In genomic region chr1:120176092-120176855, GRCh38 we compare ENCODE assay signal across 1 cellular context.
A peak's percentile ranks its signal among the peaks of the same experiment; 100 is the strongest.
TF ChIP-seq lines count a peak whose summit lies in the region.

SEC22B (minus strand) TSS chr1:120176520; CDS start chr1:120176381, 139 bp downstream.

TF ChIP-seq in H1, 55 proteins besides CTCF, POLR2A, EP300 and RAD21 (continued from another document):
- TF ChIP-seq ASH2L (IDR thresholded peaks at IDR 0.05; ENCODE audit: low read length) (peak; percentile 97), TEAD4 (IDR thresholded peaks at IDR 0.05; ENCODE audit: low read depth, low read length) (0 out of 2 replicates have a peak, but pooled peaks have one; percentile 10), MAFK (IDR thresholded peaks at IDR 0.05; ENCODE audit: low read depth, low read length) (no peak), SRF (IDR thresholded peaks at IDR 0.05; ENCODE audit: low read depth, low read length) (peak; percentile 51; the same call in 1 of the 2 replicates), KDM5A (IDR thresholded peaks at IDR 0.05; ENCODE audit: low read length) (peak; percentile 70), POU5F1 (IDR thresholded peaks at IDR 0.05; ENCODE audit: low read depth, low read length) (no peak), JUND (IDR thresholded peaks at IDR 0.05; ENCODE audit: low read length) (0 out of 2 replicates have a peak, but pooled peaks have one; percentile 38), SIRT6 (IDR thresholded peaks at IDR 0.05; ENCODE audit: low read length) (no peak), TCF12 (IDR thresholded peaks at IDR 0.05; ENCODE audit: low read depth, low read length) (peak; percentile 80; the same call in 1 of the 2 replicates), PHF8 (conservative IDR thresholded peaks at IDR 0.05; ENCODE audit: low read depth, low read length) (peak; percentile 78), KDM1A (IDR thresholded peaks at IDR 0.05; ENCODE audit: borderline replicate concordance, low read length) (no peak), TAF1 (IDR thresholded peaks at IDR 0.05; ENCODE audit: low read depth, low read length) (peak; percentile 92), SIX5 (IDR thresholded peaks at IDR 0.05; ENCODE audit: low read depth, low read length) (peak; percentile 42; the same call in 1 of the 2 replicates), TBP (IDR thresholded peaks at IDR 0.05; ENCODE audit: low read depth, low read length) (peak; percentile 90), KDM4A (IDR thresholded peaks at IDR 0.05; ENCODE audit: low read depth, low read length, severe bottlenecking) (no peak), USF2 (IDR thresholded peaks at IDR 0.05; ENCODE audit: low read length) (no peak), ATF2 (IDR thresholded peaks at IDR 0.05; ENCODE audit: low read length) (peak; percentile 87), FOSL1 (IDR thresholded peaks at IDR 0.05; ENCODE audit: insufficient read depth, low read depth, low read length) (no peak), CHD7 (IDR thresholded peaks at IDR 0.05; ENCODE audit: insufficient replicate concordance, low read length) (peak; percentile 75), GTF2F1 (IDR thresholded peaks at IDR 0.05; ENCODE audit: borderline replicate concordance, low read depth, low read length) (peak; percentile 45; the same call in 1 of the 2 replicates), CHD1 (IDR thresholded peaks at IDR 0.05; ENCODE audit: low read depth, low read length) (no peak), CBX8 (IDR thresholded peaks at IDR 0.05; ENCODE audit: borderline replicate concordance, low read depth, low read length) (no peak), BACH1 (IDR thresholded peaks at IDR 0.05; ENCODE audit: low read length) (no peak), CBX5 (IDR thresholded peaks at IDR 0.05; ENCODE audit: low read depth, low read length) (no peak), CTBP2 (IDR thresholded peaks at IDR 0.05; ENCODE audit: borderline replicate concordance, insufficient read depth, insufficient read length, low read length) (no peak), SIN3A (conservative IDR thresholded peaks at IDR 0.05 in 1 of 2, IDR thresholded peaks at IDR 0.05 in 1 of 2; ENCODE audit: low read depth in 1 of 2, low read length in 2 of 2) (peak; percentile 93 to 95), RXRA (IDR thresholded peaks at IDR 0.05; ENCODE audit: insufficient read depth, low read depth, low read length) (no peak), NRF1 (IDR thresholded peaks at IDR 0.05; ENCODE audit: low read depth, low read length) (no peak), SUZ12 (IDR thresholded peaks at IDR 0.05; ENCODE audit: low read length) (no peak), E2F6 (IDR thresholded peaks at IDR 0.05) (peak; percentile 46; the same call in 1 of the 2 replicates), MAX (IDR thresholded peaks at IDR 0.05) (peak; percentile 56), ZNF274 (IDR thresholded peaks at IDR 0.05; ENCODE audit: borderline replicate concordance, extremely low read depth, low read length) (no peak), SP4 (IDR thresholded peaks at IDR 0.05; ENCODE audit: low read length) (peak; percentile 77), JUN (IDR thresholded peaks at IDR 0.05; ENCODE audit: low read depth, low read length) (no peak), SP2 (IDR thresholded peaks at IDR 0.05; ENCODE audit: low read length) (no peak), SAP30 (IDR thresholded peaks at IDR 0.05; ENCODE audit: insufficient read depth, insufficient replicate concordance, low read length) (peak; percentile 85), RNF2 (IDR thresholded peaks at IDR 0.05; ENCODE audit: borderline replicate concordance, low read depth, low read length, missing control alignments, poor library complexity, severe bottlenecking) (no peak), BRCA1 (IDR thresholded peaks at IDR 0.05; ENCODE audit: low read depth, low read length) (no peak), GABPA (IDR thresholded peaks at IDR 0.05; ENCODE audit: borderline replicate concordance, insufficient read depth, low read length) (peak; percentile 98), TAF7 (optimal IDR thresholded peaks at IDR 0.05; ENCODE audit: borderline replicate concordance, low read depth, low read length) (peak; percentile 81), RBBP5 (IDR thresholded peaks at IDR 0.05; ENCODE audit: borderline replicate concordance, low read depth, low read length) (0 out of 2 replicates have a peak, but pooled peaks have one; percentile 73), HDAC6 (IDR thresholded peaks at IDR 0.05; ENCODE audit: low read depth, low read length) (no peak), CREB1 (IDR thresholded peaks at IDR 0.05) (peak; percentile 77; the same call in 1 of the 2 replicates), SP1 (IDR thresholded peaks at IDR 0.05; ENCODE audit: low read depth, low read length) (peak; percentile 80), EZH2 (IDR thresholded peaks at IDR 0.05; ENCODE audit: low read depth, low read length, severe bottlenecking) (no peak), POLR2AphosphoS5 (IDR thresholded peaks at IDR 0.05; ENCODE audit: low read depth, low read length) (peak; percentile 94), ATF3 (IDR thresholded peaks at IDR 0.05; ENCODE audit: insufficient read depth, low read depth, low read length) (no peak), NANOG (IDR thresholded peaks at IDR 0.05; ENCODE audit: insufficient read depth, low read depth, low read length, poor library complexity, severe bottlenecking) (peak; percentile 48), HDAC2 (IDR thresholded peaks at IDR 0.05; ENCODE audit: borderline replicate concordance in 1 of 2, low read depth in 2 of 2, low read length in 2 of 2) (0 out of 4 replicates have a peak, but pooled peaks of 1 of the 2 experiments have one; percentile 35)
